32 cellular contexts compared by ENCODE assay signal in genomic region chr15:76109046-76109445, GRCh38. TPM values are rescaled to one million over a fixed set of nuclear protein-coding genes. Genes with fewer than 3 reads are reported as not detected.
"Had no signal": no experiment of that assay in that cellular context is flagged by ENCODE, and none has a peak within 500 bp of the region (broad histone marks: within the 10 kb centered on the region; RNA-seq: fewer than 3 reads in every experiment).

No MANE protein-coding gene starts in this region.

- H3K9me3 Mint-ChIP-seq: activated CD8-positive, alpha-beta T cell treated with anti-CD3 and anti-CD28 coated beads for 36 hours; activated T-cell treated with anti-CD3 and anti-CD28 coated beads, Interleukin-2, amount 50 U/mL, for 4 hours; activated T-helper 17 cell treated with anti-CD3 and anti-CD28 coated beads, Interleukin-2, amount 50 U/mL, for 72 hours; dendritic cell treated with granulocyte-macrophage colony-stimulating factor and Interleukin-4, amounts not matched to agents 40 ng/mL and 50 ng/mL, for 4 days; effector memory CD8-positive, alpha-beta T cell had no signal

- H3K27me3 Mint-ChIP-seq: dendritic cell treated with granulocyte-macrophage colony-stimulating factor and Interleukin-4, amounts not matched to agents 40 ng/mL and 50 ng/mL, for 4 days had no signal

- H3K36me3 Mint-ChIP-seq: activated naive CD8-positive, alpha-beta T cell had no signal

- H3K27me3 ChIP-seq: dorsolateral prefrontal cortex, esophagus squamous epithelium, gastroesophageal sphincter had no signal

- H3K4me3 ChIP-seq: coronary artery, dorsolateral prefrontal cortex, esophagus squamous epithelium, gastroesophageal sphincter, heart right ventricle had no signal

- FAIRE-seq: astrocyte, endothelial cell of umbilical vein had no signal

- ATAC-seq: activated CD4-positive, CD25-positive, alpha-beta regulatory T cell treated with anti-CD3 and anti-CD28 coated beads, Interleukin-2, amount 50 U/mL, for 24 hours; activated CD8-positive, alpha-beta T cell treated with anti-CD3 and anti-CD28 coated beads for 36 hours; activated T-cell treated with anti-CD3 and anti-CD28 coated beads, Interleukin-2, amount 50 U/mL, for 4 hours; activated T-helper 17 cell treated with anti-CD3 and anti-CD28 coated beads, Interleukin-2, amount 50 U/mL, for 72 hours; effector memory CD8-positive, alpha-beta T cell; gastroesophageal sphincter had no signal

- DNase-seq: activated CD4-positive, alpha-beta T cell treated with anti-CD3 and anti-CD28 coated beads for 48 hours; activated CD4-positive, alpha-beta T cell treated with anti-CD3 and anti-CD28 coated beads, Interleukin-2, amount 50 U/mL, for 1 hour; activated CD4-positive, alpha-beta T cell treated with anti-CD3 and anti-CD28 coated beads, Interleukin-2, amount 50 U/mL, for 48 hours; activated CD8-positive, alpha-beta memory T cell treated with anti-CD3 and anti-CD28 coated beads for 24 hours; activated CD8-positive, alpha-beta T cell treated with anti-CD3 and anti-CD28 coated beads for 36 hours; activated effector memory CD4-positive, alpha-beta T cell treated with Interleukin-2 at 50 U/mL for 16 hours; activated gamma-delta T cell treated with Interleukin-2 at 50 U/mL for 16 hours; activated naive CD4-positive, alpha-beta T cell treated with anti-CD3 and anti-CD28 coated beads, Interleukin-2, amount 50 U/mL, for 16 hours; activated naive CD4-positive, alpha-beta T cell treated with Interleukin-2 at 50 U/mL for 16 hours; activated T-cell treated with anti-CD3 and anti-CD28 coated beads, Interleukin-2, amount 50 U/mL, for 4 hours; amniotic stem cell; anterior cingulate cortex; cerebellar nuclear complex; effector memory CD8-positive, alpha-beta T cell; esophagus squamous epithelium; foreskin melanocyte; heart right ventricle; T-helper 2 cell had no signal

- H3K4me3 Mint-ChIP-seq: activated CD8-positive, alpha-beta T cell treated with anti-CD3 and anti-CD28 coated beads for 36 hours; activated naive CD8-positive, alpha-beta T cell; activated T-cell treated with anti-CD3 and anti-CD28 coated beads, Interleukin-2, amount 50 U/mL, for 4 hours; activated T-helper 17 cell treated with anti-CD3 and anti-CD28 coated beads, Interleukin-2, amount 50 U/mL, for 72 hours; dendritic cell treated with granulocyte-macrophage colony-stimulating factor and Interleukin-4, amounts not matched to agents 40 ng/mL and 50 ng/mL, for 4 days; effector memory CD8-positive, alpha-beta T cell; WTC11 had no signal

- H3K4me1 Mint-ChIP-seq: activated T-helper 17 cell treated with anti-CD3 and anti-CD28 coated beads, Interleukin-2, amount 50 U/mL, for 72 hours had no signal

- H3K27ac ChIP-seq: coronary artery, epithelial cell of prostate, esophagus squamous epithelium, gastroesophageal sphincter, VCaP had no signal

- H3K36me3 ChIP-seq: esophagus squamous epithelium, gastroesophageal sphincter, heart right ventricle had no signal

- H3K27ac Mint-ChIP-seq: activated CD8-positive, alpha-beta T cell treated with anti-CD3 and anti-CD28 coated beads for 36 hours; activated naive CD8-positive, alpha-beta T cell; activated T-helper 17 cell treated with anti-CD3 and anti-CD28 coated beads, Interleukin-2, amount 50 U/mL, for 72 hours; dendritic cell treated with granulocyte-macrophage colony-stimulating factor and Interleukin-4, amounts not matched to agents 40 ng/mL and 50 ng/mL, for 4 days; effector memory CD8-positive, alpha-beta T cell; WTC11 had no signal

- H3K9me3 ChIP-seq: esophagus squamous epithelium had no signal

- H3K4me1 ChIP-seq: esophagus squamous epithelium, gastroesophageal sphincter had no signal

RNA-seq across cellular contexts. Expression of gene TMEM266, which starts 49.3 kb away (rescaled TPM):
- total RNA-seq: endothelial cell of umbilical vein; glomerular endothelial cell; T-helper 1 cell treated with Interleukin-12 subunit alpha and Interleukin-12 subunit beta and Interleukin-4 antibody, amounts not matched to agents 30 ng/mL and 1 ng/mL, for 36 hours had no signal
- polyA plus RNA-seq: endothelial cell of umbilical vein had no signal
